24 cellular contexts compared by ENCODE assay signal in genomic region chr6:143260857-143261256, GRCh38.
DNase-seq lines count a peak whose midpoint lies in the region; ATAC-seq and TF ChIP-seq lines count a peak whose summit lies in the region.
"Had no signal": no experiment of that assay in that cellular context is flagged by ENCODE, and none has a peak within 500 bp of the region (broad histone marks: within the 10 kb centered on the region; RNA-seq: fewer than 3 reads in every experiment).

No MANE protein-coding gene starts in this region.

- no peak overlapping the region for H3K23ac ChIP-seq in H9 (ENCODE audit: insufficient read length, low read depth, low read length)

- no peaks in the 10 kb centered on the region for H3K27me3 Mint-ChIP-seq in H9 (ENCODE audit: low read depth)
- H3K27me3 Mint-ChIP-seq: activated naive CD8-positive, alpha-beta T cell treated with anti-CD3 and anti-CD28 coated beads for 36 hours; activated T-helper 17 cell treated with anti-CD3 and anti-CD28 coated beads, Interleukin-2, amount 50 U/mL, for 72 hours had no signal

- H3K4me2 ChIP-seq in H9 (ENCODE audit: insufficient read depth, insufficient read length, low read length), result no peak overlapping the region

- H3K4ac ChIP-seq in H9 (ENCODE audit: low read depth, low read length), result no peak overlapping the region

- peaks cover 26 to 35% of the 10 kb centered on the region in 2 experiments for H3K4me1 Mint-ChIP-seq in H9
- H3K4me1 Mint-ChIP-seq: activated naive CD8-positive, alpha-beta T cell treated with anti-CD3 and anti-CD28 coated beads for 36 hours; activated T-helper 17 cell treated with anti-CD3 and anti-CD28 coated beads, Interleukin-2, amount 50 U/mL, for 72 hours; natural killer cell had no signal

- H2AK5ac ChIP-seq in H9 (ENCODE audit: insufficient read length, low read length), result no peak overlapping the region

- no peak overlapping the region for H2BK12ac ChIP-seq in H9 (ENCODE audit: insufficient read length, low read depth, low read length)

- H3K79me2 ChIP-seq in H9 (ENCODE audit: insufficient read depth, low read length), result no peaks in the 10 kb centered on the region

- no CpG with 5 or more reads among the region's 7 CpGs for WGBS in H9 (ENCODE audit: extremely low coverage, insufficient read length, low lambda C conversion rate)

- TF ChIP-seq CTCF in H9 (conservative IDR thresholded peaks at IDR 0.05) (no peak), mucosa of descending colon (IDR thresholded peaks at IDR 0.05) (no peak)

- H3K27ac Mint-ChIP-seq in H9, result 0 out of 7 replicates have a peak overlapping the region, but pooled peaks of 1 of the 3 experiments have one; percentile 54
- H3K27ac Mint-ChIP-seq: activated naive CD8-positive, alpha-beta T cell treated with anti-CD3 and anti-CD28 coated beads for 36 hours; activated T-helper 17 cell treated with anti-CD3 and anti-CD28 coated beads, Interleukin-2, amount 50 U/mL, for 72 hours; CD8-positive, alpha-beta T cell; natural killer cell had no signal

- H3K36me3 ChIP-seq in mucosa of descending colon (ENCODE audit: low read depth), result no peaks in the 10 kb centered on the region
- H3K36me3 ChIP-seq: pancreas, uterus had no signal

- no peaks in the 10 kb centered on the region for H3K79me1 ChIP-seq in H9 (ENCODE audit: insufficient read depth, low read depth, low read length, poor library complexity, severe bottlenecking)

- no peak overlapping the region for H3K14ac ChIP-seq in H9 (ENCODE audit: insufficient read depth, low read length)

- H3K4me1 ChIP-seq in H9 (ENCODE audit: insufficient read depth, low read length), result peaks cover 6% of the 10 kb centered on the region; the same call in 1 of the 2 replicates
- H3K4me1 ChIP-seq in mucosa of descending colon (ENCODE audit: low read depth), result no peaks in the 10 kb centered on the region
- H3K4me1 ChIP-seq: pancreas, uterus had no signal

- peaks cover 4 to 14% of the 10 kb centered on the region in 2 experiments for H3K9me3 Mint-ChIP-seq in H9
- H3K9me3 Mint-ChIP-seq: natural killer cell had no signal

- no peak overlapping the region for H3K18ac ChIP-seq in H9 (ENCODE audit: insufficient read length, low read depth, low read length)

- intact Hi-C loops in mucosa of descending colon (cut with DNase I, micrococcal nuclease), result no loop called here

- no peak for ATAC-seq in mucosa of descending colon
- ATAC-seq: activated T-helper 17 cell treated with anti-CD3 and anti-CD28 coated beads, Interleukin-2, amount 50 U/mL, for 72 hours; CD8-positive, alpha-beta T cell; natural killer cell; pancreas; Right ventricle myocardium inferior; sciatic nerve had no signal

- no peak overlapping the region for H2AFZ ChIP-seq in H9 (ENCODE audit: low read length)

- H3K4me3 Mint-ChIP-seq in H9, result no peak overlapping the region
- H3K4me3 Mint-ChIP-seq: activated naive CD8-positive, alpha-beta T cell treated with anti-CD3 and anti-CD28 coated beads for 36 hours; activated T-helper 17 cell treated with anti-CD3 and anti-CD28 coated beads, Interleukin-2, amount 50 U/mL, for 72 hours; CD8-positive, alpha-beta T cell; natural killer cell had no signal

- no peak overlapping the region for H2BK15ac ChIP-seq in H9 (ENCODE audit: low read depth, low read length)

- H4K91ac ChIP-seq in H9 (ENCODE audit: insufficient read length, low read depth, low read length), result no peak overlapping the region

- no peak overlapping the region for H4K8ac ChIP-seq in H9 (replicated peaks; ENCODE audit: insufficient read length, low read depth, low read length)

- H3T11ph ChIP-seq in H9 (ENCODE audit: low read length), result no peak overlapping the region

- no peak overlapping the region for H2BK20ac ChIP-seq in H9 (ENCODE audit: low read depth, low read length, poor library complexity, severe bottlenecking)

- no peaks in the 10 kb centered on the region for H3K27me3 ChIP-seq in H9 (ENCODE audit: insufficient read depth, low read length)
- H3K27me3 ChIP-seq: pancreas, uterus had no signal

- H4K5ac ChIP-seq in H9 (ENCODE audit: insufficient read length, low read depth, low read length), result no peak overlapping the region

- no peak overlapping the region for H2BK5ac ChIP-seq in H9 (ENCODE audit: insufficient read length, low read length)

- peaks cover 2 to 22% (median 5%) of the 10 kb centered on the region in 3 experiments; a peak in 5 of 7 replicates for H3K36me3 Mint-ChIP-seq in H9 (ENCODE audit: insufficient read depth in 1 of 3, low read depth in 3 of 3)
- H3K36me3 Mint-ChIP-seq: CD8-positive, alpha-beta T cell; natural killer cell had no signal

- H3K4me3 ChIP-seq in mucosa of descending colon, result no peak overlapping the region
- H3K4me3 ChIP-seq: coronary artery, pancreas, uterus had no signal

- H4K20me1 ChIP-seq in H9 (ENCODE audit: control insufficient read depth, insufficient read depth, insufficient read length), result no peaks in the 10 kb centered on the region

- no peak overlapping the region for H3K56ac ChIP-seq in H9 (ENCODE audit: insufficient read length, low read depth, low read length)

- peak; percentile 33 for DNase-seq in AG08396 (ENCODE audit: low spot score)
- no peak for DNase-seq in H9
- peak; percentile 27 for DNase-seq in amniotic epithelial cell (ENCODE audit: low read depth)
- DNase-seq in glomerular visceral epithelial cell (ENCODE audit: extremely low spot score), result peak; percentile 7
- DNase-seq in NCI-H1092 (lab: John Stamatoyannopoulos, UW), result no peak
- no peak for DNase-seq in DMS114 treated with DMSO at 0.1 percent for 48 hours (lab: John Stamatoyannopoulos, UW; ENCODE audit: unreplicated experiment)
- no peak for DNase-seq in DMS79 treated with DMSO at 0.1 percent for 48 hours (lab: John Stamatoyannopoulos, UW)
- no peak for DNase-seq in mucosa of descending colon
- DNase-seq: activated naive CD8-positive, alpha-beta T cell treated with anti-CD3 and anti-CD28 coated beads for 36 hours; CD8-positive, alpha-beta T cell; DMS79; hippocampal formation; mesendoderm; MM.1S; natural killer cell; NCI-H146; NCI-H2171 treated with DMSO at 0.1 percent for 48 hours; NCI-H69; pancreas; uterus had no signal

- no peaks in the 10 kb centered on the region for H3K9me3 ChIP-seq in H9 (ENCODE audit: control insufficient read depth, low read depth, low read length)
- H3K9me3 ChIP-seq in mucosa of descending colon, result no peaks in the 10 kb centered on the region
- H3K9me3 ChIP-seq: pancreas, uterus had no signal

- no peak overlapping the region for H3K27ac ChIP-seq in H9 (ENCODE audit: insufficient read length, low read depth, low read length)
- H3K27ac ChIP-seq: coronary artery, pancreas, uterus had no signal

- no peak overlapping the region for H3K9ac ChIP-seq in H9 (ENCODE audit: extremely low read depth, insufficient read length, low read length)

- no peaks in the 10 kb centered on the region for H3K23me2 ChIP-seq in H9 (ENCODE audit: insufficient read length, low read depth, low read length, poor library complexity, severe bottlenecking)

- peak overlapping the region; percentile 54 for H2BK120ac ChIP-seq in H9 (ENCODE audit: low read depth, low read length, poor library complexity, severe bottlenecking)

Comparison
In these comparisons a context has a peak if more than half of its experiments do, and no peak if none do; other contexts are left out.
1. DNase-seq: peak in AG08396 (single experiment), amniotic epithelial cell (single experiment) and glomerular visceral epithelial cell (single experiment); none in H9 (single experiment), NCI-H1092 (single experiment), DMS114 treated with DMSO at 0.1 percent for 48 hours (single experiment), DMS79 treated with DMSO at 0.1 percent for 48 hours (single experiment) and mucosa of descending colon (0 of 3).